Comparison of ENCODE assay signal across 26 cellular contexts in the genomic region with DNA sequence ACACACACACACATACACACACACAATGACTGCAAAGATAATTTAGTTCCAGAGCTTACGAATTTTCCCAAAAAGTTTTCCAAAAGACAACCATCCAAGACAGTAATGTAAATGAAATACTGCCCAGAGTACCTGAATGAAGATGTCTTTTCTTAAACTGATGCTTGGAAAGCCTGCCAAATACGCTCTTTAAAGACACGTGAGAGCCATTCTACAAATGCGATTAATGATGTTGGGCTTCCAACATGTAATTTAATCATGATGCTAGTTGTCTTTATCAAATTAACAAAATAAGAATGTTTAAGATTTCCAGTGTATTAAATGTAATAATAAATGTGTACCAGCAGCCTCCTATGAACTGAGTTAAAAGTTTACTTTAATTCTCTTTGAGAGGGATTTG.
"Had no signal": no experiment of that assay in that cellular context is flagged by ENCODE, and none has a peak within 500 bp of the region (broad histone marks: within the 10 kb centered on the region; RNA-seq: fewer than 3 reads in every experiment).

No MANE protein-coding gene starts in this region.

- ATAC-seq: effector memory CD8-positive, alpha-beta T cell; esophagus mucosa; foreskin keratinocyte; gastrocnemius medialis; gastroesophageal sphincter; heart left ventricle; heart right ventricle had no signal

- H3K27me3 Mint-ChIP-seq: dendritic cell treated with granulocyte-macrophage colony-stimulating factor and Interleukin-4, amounts not matched to agents 40 ng/mL and 50 ng/mL, for 4 days; effector memory CD8-positive, alpha-beta T cell had no signal

- H3K9me3 Mint-ChIP-seq: dendritic cell treated with granulocyte-macrophage colony-stimulating factor and Interleukin-4, amounts not matched to agents 40 ng/mL and 50 ng/mL, for 4 days; effector memory CD8-positive, alpha-beta T cell; endodermal cell had no signal

- H3K4me3 ChIP-seq: colonic mucosa, coronary artery, dorsolateral prefrontal cortex, esophagus muscularis mucosa, esophagus squamous epithelium, gastrocnemius medialis, gastroesophageal sphincter, heart left ventricle, heart right ventricle had no signal

- H3K27me3 ChIP-seq: colonic mucosa, dorsolateral prefrontal cortex, esophagus muscularis mucosa, esophagus squamous epithelium, foreskin keratinocyte, gastrocnemius medialis, gastroesophageal sphincter, heart left ventricle, heart right ventricle had no signal

- H3K4me1 Mint-ChIP-seq: endodermal cell had no signal

- FAIRE-seq: colon, endometrium, frontal cortex had no signal

- H3K4me3 Mint-ChIP-seq: dendritic cell treated with granulocyte-macrophage colony-stimulating factor and Interleukin-4, amounts not matched to agents 40 ng/mL and 50 ng/mL, for 4 days; effector memory CD8-positive, alpha-beta T cell; endodermal cell had no signal

- H3K9me3 ChIP-seq: colonic mucosa, esophagus muscularis mucosa, esophagus squamous epithelium, gastrocnemius medialis, gastroesophageal sphincter, heart left ventricle, heart right ventricle had no signal

- H3K27ac ChIP-seq: colonic mucosa, coronary artery, dorsolateral prefrontal cortex, epithelial cell of prostate, esophagus muscularis mucosa, esophagus squamous epithelium, foreskin keratinocyte, gastrocnemius medialis, gastroesophageal sphincter, heart left ventricle, heart right ventricle had no signal

- H3K4me1 ChIP-seq: colonic mucosa, esophagus muscularis mucosa, esophagus squamous epithelium, foreskin keratinocyte had no signal

- DNase-seq: colonic mucosa; cortex of kidney; dermis blood vessel endothelial cell; dorsolateral prefrontal cortex; effector CD4-positive, alpha-beta T cell; effector CD8-positive, alpha-beta T cell; effector memory CD4-positive, alpha-beta T cell; effector memory CD8-positive, alpha-beta T cell; endodermal cell; esophagus squamous epithelium; foreskin keratinocyte; foreskin melanocyte; gastrocnemius medialis; glutamatergic neuron; head of caudate nucleus; heart left ventricle; heart right ventricle had no signal

- H3K27ac Mint-ChIP-seq: effector memory CD8-positive, alpha-beta T cell; endodermal cell had no signal
